In genomic region chr10:70917635-70918034, GRCh38 we compare ENCODE assay signal across 29 cellular contexts.
"Had no signal": no experiment of that assay in that cellular context is flagged by ENCODE, and none has a peak within 500 bp of the region (broad histone marks: within the 10 kb centered on the region; RNA-seq: fewer than 3 reads in every experiment).

No MANE protein-coding gene starts in this region.

- H3K36me3 ChIP-seq: ascending aorta, MG63, SJCRH30, WERI-Rb-1 had no signal

- H3K4me1 Mint-ChIP-seq: activated CD4-positive, alpha-beta memory T cell treated with anti-CD3 and anti-CD28 coated beads, Interleukin-2, amount 10 ng/mL, durations not matched to agents 7 days and 5 days; activated naive CD8-positive, alpha-beta T cell treated with anti-CD3 and anti-CD28 coated beads for 36 hours; activated T-helper 17 cell treated with anti-CD3 and anti-CD28 coated beads, Interleukin-2, amount 50 U/mL, for 72 hours; IgD-negative memory B cell had no signal

- DNase-seq: activated CD4-positive, alpha-beta memory T cell treated with anti-CD3 and anti-CD28 coated beads, Interleukin-2, amount 10 ng/mL, durations not matched to agents 7 days and 5 days; activated CD4-positive, alpha-beta T cell treated with anti-CD3 and anti-CD28 coated beads for 1 hour; activated CD4-positive, alpha-beta T cell treated with anti-CD3 and anti-CD28 coated beads for 48 hours; activated CD4-positive, CD25-positive, alpha-beta regulatory T cell; activated effector memory CD4-positive, alpha-beta T cell treated with anti-CD3 and anti-CD28 coated beads, Interleukin-2, amount 50 U/mL, for 16 hours; activated naive CD4-positive, alpha-beta T cell; activated naive CD4-positive, alpha-beta T cell treated with anti-CD3 and anti-CD28 coated beads, Interleukin-2, amount 50 U/mL, for 16 hours; activated naive CD8-positive, alpha-beta T cell treated with anti-CD3 and anti-CD28 coated beads for 36 hours; activated T-cell treated with anti-CD3 and anti-CD28 coated beads, Interleukin-2, amount 50 U/mL, for 1 hour; activated T-cell treated with anti-CD3 and anti-CD28 coated beads, Interleukin-2, amount 50 U/mL, for 72 hours; amniotic stem cell; Kasumi-1; KG1; MG63; NCI-H1048; NCI-H1105 treated with DMSO at 0.1 percent for 48 hours; NCI-H1436; NCI-H1694; NCI-H1930; NCI-H2081 treated with DMSO at 0.1 percent for 48 hours; NCI-H226; NCI-H446 treated with DMSO at 0.1 percent for 48 hours; SJCRH30; T1000; WERI-Rb-1 had no signal

- H3K9me3 ChIP-seq: ascending aorta, MG63, SJCRH30 had no signal

- H3K4me3 ChIP-seq: ascending aorta, MG63, SJCRH30, SK-N-MC had no signal

- ATAC-seq: activated T-cell treated with anti-CD3 and anti-CD28 coated beads, Interleukin-2, amount 50 U/mL, for 72 hours; activated T-helper 17 cell treated with anti-CD3 and anti-CD28 coated beads, Interleukin-2, amount 50 U/mL, for 72 hours had no signal

- H3K9me3 Mint-ChIP-seq: activated CD4-positive, alpha-beta memory T cell treated with anti-CD3 and anti-CD28 coated beads, Interleukin-2, amount 10 ng/mL, durations not matched to agents 7 days and 5 days; activated naive CD8-positive, alpha-beta T cell treated with anti-CD3 and anti-CD28 coated beads for 36 hours; activated T-cell treated with anti-CD3 and anti-CD28 coated beads, Interleukin-2, amount 50 U/mL, for 72 hours; activated T-helper 17 cell treated with anti-CD3 and anti-CD28 coated beads, Interleukin-2, amount 50 U/mL, for 72 hours had no signal

- H3K4me3 Mint-ChIP-seq: activated CD4-positive, alpha-beta memory T cell treated with anti-CD3 and anti-CD28 coated beads, Interleukin-2, amount 10 ng/mL, durations not matched to agents 7 days and 5 days; activated naive CD8-positive, alpha-beta T cell treated with anti-CD3 and anti-CD28 coated beads for 36 hours; activated T-cell treated with anti-CD3 and anti-CD28 coated beads, Interleukin-2, amount 50 U/mL, for 72 hours; activated T-helper 17 cell treated with anti-CD3 and anti-CD28 coated beads, Interleukin-2, amount 50 U/mL, for 72 hours; IgD-negative memory B cell had no signal

- H3K4me1 ChIP-seq: ascending aorta, SJCRH30 had no signal

- H3K27me3 Mint-ChIP-seq: activated naive CD8-positive, alpha-beta T cell treated with anti-CD3 and anti-CD28 coated beads for 36 hours had no signal

- H3K27me3 ChIP-seq: ascending aorta, MG63, SJCRH30 had no signal

- H3K36me3 Mint-ChIP-seq: activated naive CD8-positive, alpha-beta T cell treated with anti-CD3 and anti-CD28 coated beads for 36 hours; IgD-negative memory B cell had no signal

- H3K27ac Mint-ChIP-seq: activated CD4-positive, alpha-beta memory T cell treated with anti-CD3 and anti-CD28 coated beads, Interleukin-2, amount 10 ng/mL, durations not matched to agents 7 days and 5 days; activated naive CD8-positive, alpha-beta T cell treated with anti-CD3 and anti-CD28 coated beads for 36 hours; activated T-cell treated with anti-CD3 and anti-CD28 coated beads, Interleukin-2, amount 50 U/mL, for 72 hours; activated T-helper 17 cell treated with anti-CD3 and anti-CD28 coated beads, Interleukin-2, amount 50 U/mL, for 72 hours; IgD-negative memory B cell had no signal

- H3K27ac ChIP-seq: ascending aorta, SJCRH30, SK-N-MC, WERI-Rb-1 had no signal
